Comparison of ENCODE assay signal across 36 cellular contexts in the genomic region with DNA sequence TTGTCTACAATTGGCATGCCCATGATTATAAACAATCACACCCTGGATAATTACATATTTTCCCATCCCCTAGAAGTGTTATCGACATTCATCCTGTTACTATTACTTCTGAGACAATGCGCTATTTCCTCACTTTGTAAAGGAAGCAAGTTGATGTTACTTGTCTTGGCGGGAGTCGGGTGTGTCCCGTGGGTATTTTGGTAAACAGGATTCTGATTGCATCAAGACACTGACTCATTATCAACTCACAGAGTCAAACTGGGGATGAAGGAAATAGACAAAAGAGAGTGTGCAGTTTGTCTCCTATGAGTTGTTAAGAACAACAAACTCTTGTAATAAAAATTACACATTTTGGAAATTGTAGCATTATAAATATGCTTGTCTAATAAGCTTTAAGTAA.
"Had no signal": no experiment of that assay in that cellular context is flagged by ENCODE, and none has a peak within 500 bp of the region (broad histone marks: within the 10 kb centered on the region; RNA-seq: fewer than 3 reads in every experiment).

No MANE protein-coding gene starts in this region.

- ATAC-seq: activated CD8-positive, alpha-beta T cell treated with anti-CD3 and anti-CD28 coated beads for 36 hours; activated T-cell treated with anti-CD3 and anti-CD28 coated beads, Interleukin-2, amount 50 U/mL, for 72 hours; activated T-helper 17 cell treated with anti-CD3 and anti-CD28 coated beads, Interleukin-2, amount 50 U/mL, for 72 hours; Right ventricle myocardium inferior had no signal

- DNase-seq: activated CD4-positive, alpha-beta T cell treated with anti-CD3 and anti-CD28 coated beads for 1 hour; activated CD4-positive, alpha-beta T cell treated with anti-CD3 and anti-CD28 coated beads for 48 hours; activated CD4-positive, CD25-positive, alpha-beta regulatory T cell; activated CD8-positive, alpha-beta T cell treated with anti-CD3 and anti-CD28 coated beads for 36 hours; activated effector memory CD4-positive, alpha-beta T cell treated with anti-CD3 and anti-CD28 coated beads, Interleukin-2, amount 50 U/mL, for 16 hours; activated naive CD4-positive, alpha-beta T cell; activated naive CD4-positive, alpha-beta T cell treated with anti-CD3 and anti-CD28 coated beads, Interleukin-2, amount 50 U/mL, for 16 hours; activated naive CD8-positive, alpha-beta T cell treated with anti-CD3 and anti-CD28 coated beads for 36 hours; activated T-cell treated with anti-CD3 and anti-CD28 coated beads, Interleukin-2, amount 50 U/mL, for 1 hour; activated T-cell treated with anti-CD3 and anti-CD28 coated beads, Interleukin-2, amount 50 U/mL, for 72 hours; amniotic stem cell; aorta; brain microvascular endothelial cell; Karpas-422; KBM-7; MG63; NCI-H1092 treated with DMSO at 0.1 percent for 48 hours; NCI-H1417; NCI-H146; NCI-H187; NCI-H2029 treated with DMSO at 0.1 percent for 48 hours; NCI-H226; NCI-H524 treated with DMSO at 0.1 percent for 48 hours; Peyer's patch; RPMI8226; SIG-M5; SW 1271; T-helper 1 cell; T-helper 2 cell; T-helper 9 cell; WERI-Rb-1 had no signal

- H3K4me1 ChIP-seq: Peyer's patch had no signal

- H3K27me3 ChIP-seq: brain microvascular endothelial cell, cardiac muscle cell, MG63, Peyer's patch had no signal

- H3K36me3 ChIP-seq: brain microvascular endothelial cell, cardiac muscle cell, MG63, Peyer's patch, WERI-Rb-1 had no signal

- H3K36me3 Mint-ChIP-seq: activated naive CD8-positive, alpha-beta T cell treated with anti-CD3 and anti-CD28 coated beads for 36 hours; IgD-negative memory B cell had no signal

- H3K9me3 ChIP-seq: MG63, Peyer's patch had no signal

- H3K9me3 Mint-ChIP-seq: activated naive CD8-positive, alpha-beta T cell treated with anti-CD3 and anti-CD28 coated beads for 36 hours; central memory CD8-positive, alpha-beta T cell had no signal

- H3K4me3 ChIP-seq: cardiac muscle cell, MG63, Peyer's patch had no signal

- H3K4me1 Mint-ChIP-seq: activated naive CD8-positive, alpha-beta T cell treated with anti-CD3 and anti-CD28 coated beads for 36 hours; activated T-helper 17 cell treated with anti-CD3 and anti-CD28 coated beads, Interleukin-2, amount 50 U/mL, for 72 hours; central memory CD8-positive, alpha-beta T cell; IgD-negative memory B cell had no signal

- H3K27ac Mint-ChIP-seq: activated CD8-positive, alpha-beta T cell treated with anti-CD3 and anti-CD28 coated beads for 36 hours; activated naive CD8-positive, alpha-beta T cell treated with anti-CD3 and anti-CD28 coated beads for 36 hours; activated T-cell treated with anti-CD3 and anti-CD28 coated beads, Interleukin-2, amount 50 U/mL, for 72 hours; activated T-helper 17 cell treated with anti-CD3 and anti-CD28 coated beads, Interleukin-2, amount 50 U/mL, for 72 hours; IgD-negative memory B cell had no signal

- H3K4me3 Mint-ChIP-seq: activated CD8-positive, alpha-beta T cell treated with anti-CD3 and anti-CD28 coated beads for 36 hours; activated naive CD8-positive, alpha-beta T cell treated with anti-CD3 and anti-CD28 coated beads for 36 hours; activated T-cell treated with anti-CD3 and anti-CD28 coated beads, Interleukin-2, amount 50 U/mL, for 72 hours; activated T-helper 17 cell treated with anti-CD3 and anti-CD28 coated beads, Interleukin-2, amount 50 U/mL, for 72 hours; central memory CD8-positive, alpha-beta T cell; IgD-negative memory B cell had no signal

- H3K27ac ChIP-seq: brain microvascular endothelial cell, cardiac muscle cell, Peyer's patch, WERI-Rb-1 had no signal
